9 cellular contexts compared by ENCODE assay signal in the genomic region with DNA sequence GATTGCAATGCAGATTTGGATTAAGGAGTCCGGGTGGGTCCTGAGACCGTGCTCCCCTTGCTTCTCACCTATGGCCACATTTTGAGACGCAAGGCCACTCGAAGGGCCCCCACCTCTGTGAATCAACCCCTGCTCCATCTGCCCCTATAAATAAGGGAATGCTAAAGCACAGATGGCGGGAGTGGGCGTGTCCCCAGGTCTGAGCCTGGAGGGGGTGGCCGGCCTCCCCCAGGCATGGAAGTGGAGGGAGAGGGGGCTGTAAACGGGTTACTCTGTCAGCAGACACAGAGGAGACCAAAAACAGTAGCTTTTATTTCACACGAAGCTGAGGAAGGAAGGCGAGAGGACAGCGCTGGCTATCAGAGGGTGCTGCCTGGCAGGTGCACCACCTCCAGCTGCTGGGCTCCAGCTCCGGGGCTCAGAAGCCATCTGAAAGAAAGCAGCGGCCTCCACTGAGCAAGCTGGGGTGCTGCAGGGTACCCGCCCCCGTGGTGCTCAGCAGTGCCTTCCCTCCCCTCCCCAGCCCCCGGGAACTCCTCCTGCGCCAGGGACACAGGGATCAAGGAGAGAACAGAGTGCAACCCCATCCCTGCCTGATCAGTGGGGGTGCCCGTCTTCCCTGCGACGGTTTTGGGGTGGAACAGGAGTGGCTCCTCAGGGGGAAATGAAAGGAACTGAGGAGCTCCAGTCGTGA. TPM values are rescaled to one million over a fixed set of nuclear protein-coding genes. Genes with fewer than 3 reads are reported as not detected.
DNase-seq lines count a peak whose midpoint lies in the region; ATAC-seq and TF ChIP-seq lines count a peak whose summit lies in the region.
"Had no signal": no experiment of that assay in that cellular context is flagged by ENCODE, and none has a peak within 500 bp of the region (broad histone marks: within the 10 kb centered on the region; RNA-seq: fewer than 3 reads in every experiment).

No MANE protein-coding gene starts in this region.

- H3K4me3 ChIP-seq in Caco-2 (ENCODE audit: low read depth, low read length): no peak overlapping the region
- H3K4me3 ChIP-seq in KMS-11 (IDR thresholded peaks at IDR 0.05; ENCODE audit: insufficient read depth, low read depth, low read length): no peak overlapping the region

- no peak for ATAC-seq in HG03571 (IDR thresholded peaks at IDR 0.05; ENCODE audit: unreplicated experiment)
- ATAC-seq in GM18909 (IDR thresholded peaks at IDR 0.05; ENCODE audit: poor library complexity, unreplicated experiment): no peak

- no peak for TF ChIP-seq CTCF in Caco-2 (IDR thresholded peaks at IDR 0.05; ENCODE audit: insufficient read depth in 1 of 2, low read depth in 1 of 2, low read length in 1 of 2, severe bottlenecking in 1 of 2, unreplicated experiment in 1 of 2)
- no peak for TF ChIP-seq CTCF in KMS-11 (conservative IDR thresholded peaks at IDR 0.05; ENCODE audit: low read depth, low read length)

- peaks cover 26% of the 10 kb centered on the region for H3K9me3 Mint-ChIP-seq in Caco-2 (ENCODE audit: unreplicated experiment)

- BruUV-seq in Caco-2 (replicated peaks; lab: Mats Ljungman, UMichigan): no TSS peak

- no peaks in the 10 kb centered on the region for H3K79me2 ChIP-seq in KMS-11 (ENCODE audit: insufficient read depth, low read depth)

- H3K4me1 ChIP-seq in Caco-2 (peaks cover 4% of the 10 kb centered on the region; the same call in 1 of the 2 replicates), KMS-11 (ENCODE audit: low read depth, poor library complexity, severe bottlenecking) (no peaks in the 10 kb centered on the region)

- H2AFZ ChIP-seq in KMS-11 (ENCODE audit: low read depth): peak overlapping the region; percentile 68

- no peak overlapping the region for H3K27ac ChIP-seq in KMS-11

- no peaks in the 10 kb centered on the region for H3K4me1 Mint-ChIP-seq in Caco-2 (ENCODE audit: low read depth, unreplicated experiment)

- POLR2A ChIA-PET in Caco-2 (lab: Charles Lee) (no interaction called here), HEK293T (lab: Yijun Ruan, JAX) (no interaction called here)

- H3K27me3 ChIP-seq in Caco-2 (replicated peaks; ENCODE audit: control insufficient read depth, insufficient read depth, low read length): no peaks in the 10 kb centered on the region
- H3K27me3 ChIP-seq in KMS-11 (ENCODE audit: insufficient read depth, low read depth): no peaks in the 10 kb centered on the region

- no peaks in the 10 kb centered on the region for H4K20me1 ChIP-seq in KMS-11 (ENCODE audit: insufficient read depth)

- CTCF ChIA-PET in Caco-2 (lab: Charles Lee) (interaction anchor here (0.6 to 1.5 kb wide), 7 partner anchors 23 to 335 kb away, joined by 3 to 7 read pairs (median 5); no protein-coding TSS in a partner anchor), HEK293T (lab: Yijun Ruan, JAX) (no interaction called here)

- peak overlapping the region; percentile 70 for H3K4me3 Mint-ChIP-seq in Caco-2 (ENCODE audit: unreplicated experiment)

- H3K27me3 Mint-ChIP-seq in Caco-2 (ENCODE audit: insufficient read depth, unreplicated experiment): peaks cover 14% of the 10 kb centered on the region

- H3K4me2 ChIP-seq in KMS-11: peak overlapping the region; percentile 64; the same call in 1 of the 2 replicates

- H3K9me3 ChIP-seq in Caco-2: peaks cover 10% of the 10 kb centered on the region; the same call in 1 of the 2 replicates

- no peak overlapping the region for H3K9ac ChIP-seq in KMS-11

- DNase-seq in Caco-2 (peak in 1 of 2 experiments; percentile 21), SHP77 treated with DMSO at 0.1 percent for 48 hours (lab: John Stamatoyannopoulos, UW) (peak; percentile 14), iPS-NIHi7 (ENCODE audit: extremely low spot score) (peak; percentile 23), HEK293T (ENCODE audit: extremely low spot score) (no peak), mesenteric fat pad (ENCODE audit: low spot score) (no peak)

- H3K27ac Mint-ChIP-seq in Caco-2 (ENCODE audit: unreplicated experiment): no peak overlapping the region

- intact Hi-C loops in Caco-2 (cut with micrococcal nuclease; ENCODE audit: unreplicated experiment): loop anchor here (1.0 to 5.0 kb wide), 3 partner anchors 63 to 1185 kb away; no protein-coding TSS in a partner anchor

- H3K36me3 ChIP-seq in Caco-2 (ENCODE audit: control insufficient read depth, insufficient read depth, low read length) (no peaks in the 10 kb centered on the region), KMS-11 (ENCODE audit: insufficient read depth) (no peaks in the 10 kb centered on the region)

- no peaks in the 10 kb centered on the region for H3K36me3 Mint-ChIP-seq in Caco-2 (ENCODE audit: insufficient read depth, unreplicated experiment)

TF ChIP-seq in HEK293T, 16 proteins besides CTCF, POLR2A, EP300 and RAD21:
- no peak for TF ChIP-seq CTBP1 (IDR thresholded peaks at IDR 0.05; ENCODE audit: borderline replicate concordance)
- no peak for TF ChIP-seq L3MBTL2 (conservative IDR thresholded peaks at IDR 0.05)
- TF ChIP-seq LEF1 (IDR thresholded peaks at IDR 0.05; ENCODE audit: borderline replicate concordance): no peak
- TF ChIP-seq PKNOX1 (IDR thresholded peaks at IDR 0.05): no peak
- no peak for TF ChIP-seq SP1 (IDR thresholded peaks at IDR 0.05)
- no peak for TF ChIP-seq FOXK2 (IDR thresholded peaks at IDR 0.05)
- TF ChIP-seq SUZ12 (IDR thresholded peaks at IDR 0.05): no peak
- TF ChIP-seq FOXA1 (IDR thresholded peaks at IDR 0.05): no peak
- TF ChIP-seq HDGF (IDR thresholded peaks at IDR 0.05; ENCODE audit: borderline replicate concordance): no peak
- TF ChIP-seq FOXM1 (IDR thresholded peaks at IDR 0.05; ENCODE audit: borderline replicate concordance): no peak
- no peak for TF ChIP-seq ZNF384 (IDR thresholded peaks at IDR 0.05)
- TF ChIP-seq TARDBP (IDR thresholded peaks at IDR 0.05): no peak
- no peak for TF ChIP-seq ARNT (IDR thresholded peaks at IDR 0.05)
- no peak for TF ChIP-seq BHLHE40 (IDR thresholded peaks at IDR 0.05; ENCODE audit: borderline replicate concordance)
- TF ChIP-seq ELF4 (IDR thresholded peaks at IDR 0.05): no peak
- TF ChIP-seq NFRKB (IDR thresholded peaks at IDR 0.05): no peak

RNA-seq across cellular contexts. Expression of gene RAB6C, which starts 56.7 kb away (rescaled TPM):
- total RNA-seq in Caco-2 (2022) (not detected in 2 replicates), mesenteric fat pad (not detected)
- total RNA-seq: myocyte had no signal

Comparison
In these comparisons a context has a peak if more than half of its experiments do, and no peak if none do; other contexts are left out.
1. DNase-seq: peak in SHP77 treated with DMSO at 0.1 percent for 48 hours (single experiment) and iPS-NIHi7 (single experiment); none in HEK293T (single experiment) and mesenteric fat pad (single experiment).